27 cellular contexts compared by ENCODE assay signal in genomic region chr14:59075503-59075902, GRCh38.
"Had no signal": no experiment of that assay in that cellular context is flagged by ENCODE, and none has a peak within 500 bp of the region (broad histone marks: within the 10 kb centered on the region; RNA-seq: fewer than 3 reads in every experiment).

No MANE protein-coding gene starts in this region.

- H3K4me1 ChIP-seq: foreskin keratinocyte, gastroesophageal sphincter, heart left ventricle, left lung, psoas muscle, sigmoid colon, spleen, transverse colon, vagina had no signal

- H3K27ac Mint-ChIP-seq: mesothelial cell of epicardium; naive thymus-derived CD4-positive, alpha-beta T cell; nephron; stimulated activated naive B cell treated with anti-CD40 and anti-IgM and Interleukin-4, amounts not matched to agents 10 μg/mL and 1 μg/mL and 100 μg/mL, for 72 hours; stimulated activated naive CD8-positive, alpha-beta T cell treated with anti-CD3 and anti-CD28 coated beads, Interleukin-15, Interleukin-2, amounts not matched to agents 100 ng/mL and 50 ng/mL, for 24 hours had no signal

- H3K4me3 ChIP-seq: dorsolateral prefrontal cortex, gastroesophageal sphincter, heart left ventricle, hepatocyte, left lung, mucosa of descending colon, psoas muscle, sigmoid colon, spleen, thoracic aorta, transverse colon, vagina had no signal

- H3K36me3 Mint-ChIP-seq: mesothelial cell of epicardium; naive thymus-derived CD4-positive, alpha-beta T cell; stimulated activated naive B cell treated with anti-CD40 and anti-IgM and Interleukin-4, amounts not matched to agents 10 μg/mL and 1 μg/mL and 100 μg/mL, for 72 hours had no signal

- H2AFZ ChIP-seq: hepatocyte had no signal

- H3K79me2 ChIP-seq: hepatocyte had no signal

- H3K27me3 ChIP-seq: dorsolateral prefrontal cortex, gastroesophageal sphincter, hepatocyte, left lung, sigmoid colon, spleen, transverse colon, vagina had no signal

- FAIRE-seq: colon had no signal

- H3K9me3 ChIP-seq: gastroesophageal sphincter, heart left ventricle, left lung, mucosa of descending colon, psoas muscle, sigmoid colon, spleen, thoracic aorta, transverse colon, vagina had no signal

- H3K27ac ChIP-seq: dorsolateral prefrontal cortex, foreskin keratinocyte, gastroesophageal sphincter, heart left ventricle, hepatocyte, left lung, psoas muscle, sigmoid colon, spleen, thoracic aorta, transverse colon, vagina had no signal

- H3K4me3 Mint-ChIP-seq: mesothelial cell of epicardium; naive thymus-derived CD4-positive, alpha-beta T cell; nephron; stimulated activated naive B cell treated with anti-CD40 and anti-IgM and Interleukin-4, amounts not matched to agents 10 μg/mL and 1 μg/mL and 100 μg/mL, for 72 hours; stimulated activated naive CD8-positive, alpha-beta T cell treated with anti-CD3 and anti-CD28 coated beads, Interleukin-15, Interleukin-2, amounts not matched to agents 100 ng/mL and 50 ng/mL, for 24 hours had no signal

- H3K4me2 ChIP-seq: hepatocyte had no signal

- H3K9me3 Mint-ChIP-seq: nephron; stimulated activated naive B cell treated with anti-CD40 and anti-IgM and Interleukin-4, amounts not matched to agents 10 μg/mL and 1 μg/mL and 100 μg/mL, for 72 hours; stimulated activated naive CD8-positive, alpha-beta T cell treated with anti-CD3 and anti-CD28 coated beads, Interleukin-15, Interleukin-2, amounts not matched to agents 100 ng/mL and 50 ng/mL, for 24 hours had no signal

- ATAC-seq: foreskin keratinocyte; gastroesophageal sphincter; heart left ventricle; left lung; mucosa of descending colon; naive thymus-derived CD4-positive, alpha-beta T cell; psoas muscle; right cardiac atrium; stimulated activated naive B cell treated with anti-CD40 and anti-IgM and Interleukin-4, amounts not matched to agents 10 μg/mL and 1 μg/mL and 100 μg/mL, for 72 hours had no signal

- DNase-seq: dorsolateral prefrontal cortex; effector CD4-positive, alpha-beta T cell; foreskin keratinocyte; heart left ventricle; islet precursor cell; kidney glomerular epithelial cell; left lung; mesenchymal stem cell; mucosa of descending colon; naive thymus-derived CD4-positive, alpha-beta T cell; nucleus accumbens; posterior cingulate gyrus; psoas muscle; right cardiac atrium; sigmoid colon; spleen; stimulated activated CD4-positive, alpha-beta T cell treated with anti-CD3 and anti-CD28 coated beads, Interleukin-2, amount 100 ng/mL, for 48 hours; stimulated activated naive B cell treated with anti-CD40 and anti-IgM and Interleukin-4, amounts not matched to agents 10 μg/mL and 1 μg/mL and 100 μg/mL, for 72 hours; transverse colon had no signal

- H3K4me1 Mint-ChIP-seq: mesothelial cell of epicardium; naive thymus-derived CD4-positive, alpha-beta T cell; nephron; stimulated activated naive B cell treated with anti-CD40 and anti-IgM and Interleukin-4, amounts not matched to agents 10 μg/mL and 1 μg/mL and 100 μg/mL, for 72 hours had no signal

- H3K36me3 ChIP-seq: gastroesophageal sphincter, heart left ventricle, left lung, sigmoid colon, spleen, thoracic aorta, transverse colon, vagina had no signal
